ENCODE assay signal across 14 cellular contexts in genomic region chr21:36887983-36888382, GRCh38.
"Had no signal": no experiment of that assay in that cellular context is flagged by ENCODE, and none has a peak within 500 bp of the region (broad histone marks: within the 10 kb centered on the region; RNA-seq: fewer than 3 reads in every experiment).

No MANE protein-coding gene starts in this region.

- H3K27me3 ChIP-seq: colonic mucosa, pancreas had no signal

- H3K36me3 ChIP-seq: colonic mucosa, pancreas, thoracic aorta had no signal

- H3K4me3 ChIP-seq: colonic mucosa, pancreas, thoracic aorta had no signal

- H3K4me1 ChIP-seq: colonic mucosa had no signal

- DNase-seq: activated CD4-positive, alpha-beta T cell treated with anti-CD3 and anti-CD28 coated beads, Interleukin-2, amount 10 ng/mL, durations not matched to agents 7 days and 5 days; activated CD4-positive, CD25-positive, alpha-beta regulatory T cell; activated CD8-positive, alpha-beta memory T cell treated with anti-CD3 and anti-CD28 coated beads, Interleukin-2, amount 50 U/mL, for 48 hours; activated naive CD8-positive, alpha-beta T cell treated with anti-CD3 and anti-CD28 coated beads for 36 hours; amygdala; central memory CD4-positive, alpha-beta T cell; colonic mucosa; left colon; midbrain; pancreas; stimulated activated CD4-positive, alpha-beta T cell treated with anti-CD3 and anti-CD28 coated beads, Interleukin-2, amount 100 ng/mL, for 24 hours had no signal

- H3K27ac ChIP-seq: colonic mucosa, pancreas, thoracic aorta had no signal

- ATAC-seq: left colon, pancreas had no signal

- FAIRE-seq: endometrium, islet of Langerhans, pancreas had no signal

- H3K9me3 ChIP-seq: colonic mucosa, pancreas, thoracic aorta had no signal
